ENCODE assay signal across 19 cellular contexts in the genomic region with DNA sequence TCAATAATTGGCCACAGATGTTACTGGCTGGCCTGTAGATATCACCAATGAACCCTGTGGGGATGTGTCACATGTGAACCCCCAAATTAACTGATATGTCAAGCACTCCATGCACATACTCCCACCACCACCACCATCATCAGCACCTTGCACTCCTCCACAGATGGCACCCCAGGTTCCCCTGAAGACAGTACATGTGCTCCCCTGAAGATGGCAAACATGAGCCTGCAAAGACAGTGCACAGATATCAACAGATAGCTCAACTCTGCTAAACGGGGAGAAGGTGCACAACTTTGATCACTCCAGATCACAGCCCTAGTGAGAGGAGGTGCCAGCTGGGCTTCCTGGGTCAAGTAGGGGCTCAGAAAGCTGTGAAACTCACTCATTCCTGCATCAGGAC.
A peak's percentile ranks its signal among the peaks of the same experiment; 100 is the strongest.
DNase-seq lines count a peak whose midpoint lies in the region; ATAC-seq and TF ChIP-seq lines count a peak whose summit lies in the region.
"Had no signal": no experiment of that assay in that cellular context is flagged by ENCODE, and none has a peak within 500 bp of the region (broad histone marks: within the 10 kb centered on the region; RNA-seq: fewer than 3 reads in every experiment).

No MANE protein-coding gene starts in this region.

- H3K36me3 ChIP-seq in Karpas-422 (ENCODE audit: insufficient read depth, low read length) (no peaks in the 10 kb centered on the region), PC-3 (ENCODE audit: low read depth, low read length) (no peaks in the 10 kb centered on the region), mucosa of descending colon (ENCODE audit: low read depth) (no peaks in the 10 kb centered on the region), PC-9 (ENCODE audit: low read depth) (no peaks in the 10 kb centered on the region)
- H3K36me3 ChIP-seq: BLaER1 treated with 17β-estradiol and CSF1 and Interleukin-3, amounts not matched to agents 10 nM and 100 nM had no signal

- peak; percentile 18; the same call in 1 of the 2 replicates for ATAC-seq in PC-3
- ATAC-seq in mucosa of descending colon: no peak
- no peak for ATAC-seq in stimulated activated memory B cell treated with anti-CD40 and anti-IgM and Interleukin-4, amounts not matched to agents 10 μg/mL and 1 μg/mL and 100 μg/mL, for 72 hours

- POLR2A ChIA-PET in PC-3 (lab: Charles Lee; ENCODE audit: unreplicated experiment) (no interaction called here), PC-9 (lab: Charles Lee; ENCODE audit: unreplicated experiment) (no interaction called here)

- H3K36me3 Mint-ChIP-seq in stimulated activated memory B cell treated with anti-CD40 and anti-IgM and Interleukin-4, amounts not matched to agents 10 μg/mL and 1 μg/mL and 100 μg/mL, for 72 hours: no peaks in the 10 kb centered on the region
- H3K36me3 Mint-ChIP-seq: CD8-positive, alpha-beta memory T cell had no signal

- peaks cover 9% of the 10 kb centered on the region for H3K4me1 Mint-ChIP-seq in stimulated activated memory B cell treated with anti-CD40 and anti-IgM and Interleukin-4, amounts not matched to agents 10 μg/mL and 1 μg/mL and 100 μg/mL, for 72 hours
- H3K4me1 Mint-ChIP-seq: H9 had no signal

- no peaks in the 10 kb centered on the region for H3K79me2 ChIP-seq in Karpas-422 (ENCODE audit: low read length)
- no peaks in the 10 kb centered on the region for H3K79me2 ChIP-seq in PC-3 (ENCODE audit: low read length)
- H3K79me2 ChIP-seq in PC-9 (ENCODE audit: low read depth): no peaks in the 10 kb centered on the region

- no peaks in the 10 kb centered on the region for H3K27me3 Mint-ChIP-seq in stimulated activated memory B cell treated with anti-CD40 and anti-IgM and Interleukin-4, amounts not matched to agents 10 μg/mL and 1 μg/mL and 100 μg/mL, for 72 hours

- H3K27ac Mint-ChIP-seq in stimulated activated memory B cell treated with anti-CD40 and anti-IgM and Interleukin-4, amounts not matched to agents 10 μg/mL and 1 μg/mL and 100 μg/mL, for 72 hours: no peak overlapping the region
- H3K27ac Mint-ChIP-seq: CD8-positive, alpha-beta memory T cell; H9; T-helper 1 cell treated with Interleukin-12 subunit alpha and Interleukin-12 subunit beta and Interleukin-4 antibody, amounts not matched to agents 30 μg/mL and 1 μg/mL, for 36 hours had no signal

- H3K9me3 Mint-ChIP-seq in stimulated activated memory B cell treated with anti-CD40 and anti-IgM and Interleukin-4, amounts not matched to agents 10 μg/mL and 1 μg/mL and 100 μg/mL, for 72 hours: peaks cover 10% of the 10 kb centered on the region
- H3K9me3 Mint-ChIP-seq: T-helper 1 cell treated with Interleukin-12 subunit alpha and Interleukin-12 subunit beta and Interleukin-4 antibody, amounts not matched to agents 30 μg/mL and 1 μg/mL, for 36 hours had no signal

- no peaks in the 10 kb centered on the region for H3K9me3 ChIP-seq in Karpas-422 (ENCODE audit: low read length)
- H3K9me3 ChIP-seq in PC-3 (ENCODE audit: low read length): no peaks in the 10 kb centered on the region
- no peaks in the 10 kb centered on the region for H3K9me3 ChIP-seq in mucosa of descending colon
- H3K9me3 ChIP-seq in PC-9 (ENCODE audit: insufficient read depth, low read depth): peaks cover 5% of the 10 kb centered on the region; the same call in 1 of the 2 replicates

- H3K4me2 ChIP-seq in Karpas-422 (ENCODE audit: low read depth, low read length, poor library complexity, severe bottlenecking) (no peak overlapping the region), PC-3 (ENCODE audit: low read length) (no peak overlapping the region), PC-9 (no peak overlapping the region)
- H3K4me2 ChIP-seq: BLaER1 treated with 17β-estradiol and CSF1 and Interleukin-3, amounts not matched to agents 10 nM and 100 nM had no signal

- no peak overlapping the region for H3K4me3 ChIP-seq in Karpas-422 (ENCODE audit: low read length)
- no peak overlapping the region for H3K4me3 ChIP-seq in PC-3 (ENCODE audit: low read length)
- H3K4me3 ChIP-seq in mucosa of descending colon: no peak overlapping the region
- H3K4me3 ChIP-seq in PC-9: no peak overlapping the region
- H3K4me3 ChIP-seq: BLaER1 treated with 17β-estradiol and CSF1 and Interleukin-3, amounts not matched to agents 10 nM and 100 nM had no signal

- no peak overlapping the region for H3K9ac ChIP-seq in Karpas-422 (ENCODE audit: low read length)
- no peak overlapping the region for H3K9ac ChIP-seq in PC-3 (ENCODE audit: low read length)
- H3K9ac ChIP-seq: BLaER1 treated with 17β-estradiol and CSF1 and Interleukin-3, amounts not matched to agents 10 nM and 100 nM had no signal

- peaks cover 19% of the 10 kb centered on the region for H3K4me1 ChIP-seq in Karpas-422 (ENCODE audit: low read length)
- no peaks in the 10 kb centered on the region for H3K4me1 ChIP-seq in PC-3 (ENCODE audit: insufficient read depth, low read length)
- peaks cover 6% of the 10 kb centered on the region for H3K4me1 ChIP-seq in mucosa of descending colon (ENCODE audit: low read depth)
- peaks cover 9% of the 10 kb centered on the region for H3K4me1 ChIP-seq in PC-9 (replicated peaks; ENCODE audit: insufficient read depth)

- no peaks in the 10 kb centered on the region for H3K9me2 ChIP-seq in Karpas-422 (replicated peaks; ENCODE audit: insufficient read depth, low read length)
- H3K9me2 ChIP-seq in PC-3 (replicated peaks; ENCODE audit: low read length): no peaks in the 10 kb centered on the region
- 0 out of 2 replicates have a peak, but pooled peaks cover 4% of the 10 kb centered on the region for H3K9me2 ChIP-seq in PC-9 (ENCODE audit: insufficient read depth)

- 0 out of 2 replicates have a peak, but pooled peaks cover 2% of the 10 kb centered on the region for H3K27me3 ChIP-seq in Karpas-422 (ENCODE audit: low read length)
- peaks cover 35% of the 10 kb centered on the region for H3K27me3 ChIP-seq in PC-3 (ENCODE audit: low read length)
- peaks cover 12% of the 10 kb centered on the region; the same call in 1 of the 2 replicates for H3K27me3 ChIP-seq in PC-9 (ENCODE audit: insufficient read depth, low read depth)
- H3K27me3 ChIP-seq: BLaER1 treated with 17β-estradiol and CSF1 and Interleukin-3, amounts not matched to agents 10 nM and 100 nM had no signal

- intact Hi-C loops in PC-3 (cut with micrococcal nuclease): no loop called here
- intact Hi-C loops in mucosa of descending colon (cut with DNase I, micrococcal nuclease): no loop called here
- intact Hi-C loops in PC-9 (cut with micrococcal nuclease; ENCODE audit: unreplicated experiment): no loop called here

- H3K27ac ChIP-seq in Karpas-422 (ENCODE audit: low read length): no peak overlapping the region
- H3K27ac ChIP-seq in PC-3 (ENCODE audit: low read length): no peak overlapping the region
- no peak overlapping the region for H3K27ac ChIP-seq in PC-9
- H3K27ac ChIP-seq: BLaER1 treated with 17β-estradiol and CSF1 and Interleukin-3, amounts not matched to agents 10 nM and 100 nM had no signal

- CTCF ChIA-PET in PC-3 (lab: Charles Lee): interaction anchor here (0.6 kb wide), 1 partner anchor 48 kb away, joined by 3 read pairs; no protein-coding TSS in a partner anchor
- CTCF ChIA-PET in PC-9 (lab: Charles Lee): interaction anchor here (0.5 kb wide), 1 partner anchor 227 kb away, joined by 4 read pairs; no protein-coding TSS in a partner anchor

- H3F3A ChIP-seq in PC-3 (ENCODE audit: low read length, unreplicated experiment) (no peaks in the 10 kb centered on the region), PC-9 (ENCODE audit: insufficient read depth, low read depth) (no peaks in the 10 kb centered on the region)

- no peak overlapping the region for H3K4me3 Mint-ChIP-seq in stimulated activated memory B cell treated with anti-CD40 and anti-IgM and Interleukin-4, amounts not matched to agents 10 μg/mL and 1 μg/mL and 100 μg/mL, for 72 hours
- H3K4me3 Mint-ChIP-seq: CD8-positive, alpha-beta memory T cell; H9; T-helper 1 cell treated with Interleukin-12 subunit alpha and Interleukin-12 subunit beta and Interleukin-4 antibody, amounts not matched to agents 30 μg/mL and 1 μg/mL, for 36 hours had no signal

- H2AFZ ChIP-seq in Karpas-422 (ENCODE audit: low read length) (no peak overlapping the region), PC-3 (ENCODE audit: low read length) (no peak overlapping the region), PC-9 (no peak overlapping the region)

- BruUV-seq in PC-3 (replicated peaks; lab: Mats Ljungman, UMichigan) (no TSS peak), PC-9 (replicated peaks; lab: Mats Ljungman, UMichigan) (no TSS peak)

- TF ChIP-seq CTCF in PC-3 (conservative IDR thresholded peaks at IDR 0.05; ENCODE audit: low read depth, low read length) (no peak), mucosa of descending colon (IDR thresholded peaks at IDR 0.05) (no peak), PC-9 (conservative IDR thresholded peaks at IDR 0.05) (no peak)

- no peaks in the 10 kb centered on the region for H4K20me1 ChIP-seq in Karpas-422 (ENCODE audit: insufficient read depth, low read depth, low read length)
- no peaks in the 10 kb centered on the region for H4K20me1 ChIP-seq in PC-3 (ENCODE audit: low read length)
- H4K20me1 ChIP-seq in PC-9 (ENCODE audit: insufficient read depth): no peaks in the 10 kb centered on the region
- H4K20me1 ChIP-seq: BLaER1 treated with 17β-estradiol and CSF1 and Interleukin-3, amounts not matched to agents 10 nM and 100 nM had no signal

- DNase-seq in D341Med (ENCODE audit: low spot score) (peak; percentile 16), Karpas-422 (peak; percentile 68), PC-3 (no peak), epidermal melanocyte (ENCODE audit: insufficient read length, low spot score) (peak; percentile 10), mucosa of descending colon (no peak), PC-9 (no peak), NCI-H2196 (lab: John Stamatoyannopoulos, UW; ENCODE audit: unreplicated experiment) (no peak)
- DNase-seq: CD8-positive, alpha-beta memory T cell; DMS79 treated with DMSO at 0.1 percent for 48 hours; H9; NCI-H1105 treated with DMSO at 0.1 percent for 48 hours; NCI-H1694 treated with DMSO at 0.1 percent for 48 hours; NCI-H2107; NCI-H2227 treated with DMSO at 0.1 percent for 48 hours; NCI-H510A treated with DMSO at 0.1 percent for 48 hours; RPMI8226 had no signal

Comparison
In these comparisons a context has a peak if more than half of its experiments do, and no peak if none do; other contexts are left out.
1. DNase-seq: peak in D341Med (single experiment), Karpas-422 (single experiment) and epidermal melanocyte (single experiment); none in PC-3 (single experiment), mucosa of descending colon (0 of 3), PC-9 (0 of 2) and NCI-H2196 (single experiment).